Comparison of ENCODE assay signal across 10 cellular contexts in the genomic region with DNA sequence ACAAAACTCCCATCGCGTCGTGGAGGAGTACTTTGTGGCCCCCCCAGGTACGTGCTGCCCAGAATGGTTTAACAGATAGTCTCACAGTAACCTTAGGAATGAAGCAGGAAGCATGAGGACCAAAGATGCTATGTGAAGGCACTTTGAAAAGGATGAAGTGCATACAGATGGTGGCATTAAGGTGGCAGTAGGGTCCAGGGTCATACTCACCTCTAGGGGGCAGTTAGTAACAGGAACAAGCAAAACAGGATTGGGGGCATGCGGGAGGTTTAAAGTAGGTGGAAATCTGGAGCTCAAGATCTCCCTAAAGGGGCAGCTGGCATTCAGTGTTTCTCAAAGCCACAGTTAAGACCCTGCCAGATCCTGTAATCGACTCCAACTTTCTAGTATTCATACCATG. TPM values are rescaled to one million over a fixed set of nuclear protein-coding genes. Genes with fewer than 3 reads are reported as not detected.
DNase-seq lines count a peak whose midpoint lies in the region; ATAC-seq and TF ChIP-seq lines count a peak whose summit lies in the region.
"Had no signal": no experiment of that assay in that cellular context is flagged by ENCODE, and none has a peak within 500 bp of the region (broad histone marks: within the 10 kb centered on the region; RNA-seq: fewer than 3 reads in every experiment).

No MANE protein-coding gene starts in this region.

- H3K9me3 Mint-ChIP-seq in activated CD8-positive, alpha-beta memory T cell treated with anti-CD3 and anti-CD28 coated beads, Interleukin-2, amount 10 ng/mL, durations not matched to agents 7 days and 5 days (ENCODE audit: low read depth) = no peaks in the 10 kb centered on the region

- peaks cover 4% of the 10 kb centered on the region for H3K4me1 Mint-ChIP-seq in activated CD8-positive, alpha-beta memory T cell treated with anti-CD3 and anti-CD28 coated beads, Interleukin-2, amount 10 ng/mL, durations not matched to agents 7 days and 5 days

- in situ Hi-C loops in Panc1 (cut with HindIII; ENCODE audit: low pct_unique_long_range_greater_than_20kb, low sequenced_read_pairs) = no loop called here
- in situ Hi-C loops in GM13976 (cut with MboI; ENCODE audit: low sequenced_read_pairs, unreplicated experiment) = no loop called here

- TF ChIP-seq CTCF in A673 (conservative IDR thresholded peaks at IDR 0.05; ENCODE audit: low read depth, low read length) (peak; percentile 43; the same call in 1 of the 2 replicates), GM06990 (IDR thresholded peaks at IDR 0.05; ENCODE audit: insufficient read depth, low read length, poor library complexity, severe bottlenecking) (peak; percentile 53), Panc1 (IDR thresholded peaks at IDR 0.05) (peak; percentile 71), fibroblast of villous mesenchyme (IDR thresholded peaks at IDR 0.05; ENCODE audit: insufficient read depth, low read depth, low read length) (peak; percentile 38), GM13976 (IDR thresholded peaks at IDR 0.05; ENCODE audit: borderline replicate concordance, control extremely low read depth, extremely low read depth, insufficient read depth, missing control alignments) (no peak)

- no peak for DNase-seq in A673 (ENCODE audit: low spot score)
- no peak for DNase-seq in GM06990 (ENCODE audit: extremely low read depth, insufficient read length)
- no peak for DNase-seq in Panc1 (ENCODE audit: low read depth, low spot score)
- no peak for DNase-seq in fibroblast of villous mesenchyme (ENCODE audit: low read depth)
- DNase-seq in activated CD8-positive, alpha-beta memory T cell treated with anti-CD3 and anti-CD28 coated beads, Interleukin-2, amount 10 ng/mL, durations not matched to agents 7 days and 5 days = no peak
- no peak for DNase-seq in GM13976 (ENCODE audit: low spot score)
- DNase-seq in NCI-H345 (lab: John Stamatoyannopoulos, UW) = no peak
- DNase-seq: SHP77 had no signal

- POLR2A ChIA-PET in A673 (lab: Charles Lee; ENCODE audit: low non-redundant PET) = no interaction called here
- POLR2A ChIA-PET in Panc1 (lab: Charles Lee) = interaction anchor here (0.6 kb wide), 1 partner anchor 52 kb away, joined by 7 read pairs; no protein-coding TSS in a partner anchor

- H3K27me3 ChIP-seq in A673 (replicated peaks; ENCODE audit: insufficient read depth, low read depth, low read length, poor library complexity) = no peaks in the 10 kb centered on the region
- no peaks in the 10 kb centered on the region for H3K27me3 ChIP-seq in GM06990 (replicated peaks; ENCODE audit: control insufficient read depth, insufficient read depth, low read length)
- H3K27me3 ChIP-seq in Panc1 (ENCODE audit: control insufficient read depth, insufficient read depth, low read length) = no peaks in the 10 kb centered on the region
- H3K27me3 ChIP-seq: neutrophil had no signal

- CTCF ChIA-PET in A673 (lab: Charles Lee) = interaction anchor here (0.6 kb wide), 1 partner anchor 59 kb away, joined by 9 read pairs; no protein-coding TSS in a partner anchor
- CTCF ChIA-PET in Panc1 (lab: Charles Lee) = interaction anchor here (0.6 kb wide), 1 partner anchor 26 kb away, joined by 4 read pairs; no protein-coding TSS in a partner anchor
- CTCF ChIA-PET in activated CD8-positive, alpha-beta memory T cell treated with anti-CD3 and anti-CD28 coated beads, Interleukin-2, amount 10 ng/mL, durations not matched to agents 7 days and 5 days (lab: Charles Lee) = interaction anchor here (0.7 to 6.5 kb wide), 4 partner anchors 9 to 217 kb away, joined by 4 to 37 read pairs (median 15); partner anchors contain the start of gene SRSF9

- no peak overlapping the region for H3K4me3 Mint-ChIP-seq in activated CD8-positive, alpha-beta memory T cell treated with anti-CD3 and anti-CD28 coated beads, Interleukin-2, amount 10 ng/mL, durations not matched to agents 7 days and 5 days

- BruUV-seq in A673 (replicated peaks; lab: Mats Ljungman, UMichigan) (no TSS peak), Panc1 (replicated peaks; lab: Mats Ljungman, UMichigan) (no TSS peak)

- H3K4me3 ChIP-seq in A673 (ENCODE audit: low read depth, low read length, poor library complexity, severe bottlenecking) (no peak overlapping the region), GM06990 (replicated peaks; ENCODE audit: low read depth, low read length) (no peak overlapping the region), Panc1 (ENCODE audit: low read depth in 2 of 2, low read length in 2 of 2) (no peak overlapping the region), fibroblast of villous mesenchyme (ENCODE audit: low read depth, low read length) (no peak overlapping the region)

- H3K27ac ChIP-seq in A673 (ENCODE audit: low read depth, low read length, poor library complexity, severe bottlenecking) = no peak overlapping the region
- no peak overlapping the region for H3K27ac ChIP-seq in Panc1 (ENCODE audit: low read length)

- peak; percentile 47 for ATAC-seq in Panc1
- no peak for ATAC-seq in activated CD8-positive, alpha-beta memory T cell treated with anti-CD3 and anti-CD28 coated beads, Interleukin-2, amount 10 ng/mL, durations not matched to agents 7 days and 5 days
- ATAC-seq in HG03095 (IDR thresholded peaks at IDR 0.05; ENCODE audit: unreplicated experiment) = no peak

- no peaks in the 10 kb centered on the region for H3K27me3 Mint-ChIP-seq in activated CD8-positive, alpha-beta memory T cell treated with anti-CD3 and anti-CD28 coated beads, Interleukin-2, amount 10 ng/mL, durations not matched to agents 7 days and 5 days

- H3K4me1 ChIP-seq in A673 (ENCODE audit: insufficient read depth, low read length, poor library complexity, severe bottlenecking) (no peaks in the 10 kb centered on the region), Panc1 (ENCODE audit: control insufficient read depth, insufficient read depth, low read length) (no peaks in the 10 kb centered on the region)

- peaks cover 46% of the 10 kb centered on the region for H3K36me3 Mint-ChIP-seq in activated CD8-positive, alpha-beta memory T cell treated with anti-CD3 and anti-CD28 coated beads, Interleukin-2, amount 10 ng/mL, durations not matched to agents 7 days and 5 days

- intact Hi-C loops in A673 (cut with micrococcal nuclease; ENCODE audit: unreplicated experiment) = no loop called here
- intact Hi-C loops in Panc1 (cut with micrococcal nuclease; ENCODE audit: unreplicated experiment) = no loop called here

- no peak overlapping the region for H3K27ac Mint-ChIP-seq in activated CD8-positive, alpha-beta memory T cell treated with anti-CD3 and anti-CD28 coated beads, Interleukin-2, amount 10 ng/mL, durations not matched to agents 7 days and 5 days

- H3K9me3 ChIP-seq in A673 (ENCODE audit: low read depth, low read length, poor library complexity, severe bottlenecking) (no peaks in the 10 kb centered on the region), Panc1 (ENCODE audit: control insufficient read depth, insufficient read depth, low read depth, low read length) (no peaks in the 10 kb centered on the region)
- H3K9me3 ChIP-seq: neutrophil had no signal

- H3K36me3 ChIP-seq in A673 (ENCODE audit: insufficient read depth, low read length, poor library complexity, severe bottlenecking) = peaks cover 87% of the 10 kb centered on the region
- peaks cover 20% of the 10 kb centered on the region for H3K36me3 ChIP-seq in GM06990 (ENCODE audit: control insufficient read depth, insufficient read depth, low read length)
- peaks cover 21% of the 10 kb centered on the region for H3K36me3 ChIP-seq in Panc1 (ENCODE audit: control insufficient read depth, insufficient read depth, low read length)

RNA-seq across cellular contexts. Expression of gene GATC, which starts 10.9 kb away (rescaled TPM):
- total RNA-seq in A673 (2021) = 40.2 and 42.4 TPM in 2 replicates
- 34.7 TPM for total RNA-seq in Panc1 (2021; ENCODE audit: unreplicated experiment)
- polyA plus RNA-seq in Panc1 (2012; ENCODE audit: insufficient read length) = 10.4 TPM
- 13.5 and 20.7 TPM in 2 replicates for total RNA-seq in fibroblast of villous mesenchyme
- 10 to 100 TPM; 25.3 to 32.7 TPM for total RNA-seq in activated CD8-positive, alpha-beta memory T cell treated with anti-CD3 and anti-CD28 coated beads, Interleukin-2, amount 10 ng/mL, durations not matched to agents 7 days and 5 days

RNA-seq across cellular contexts. Expression of gene TRIAP1, which starts 10.9 kb away (rescaled TPM):
- 29.4 and 36.4 TPM in 2 replicates for total RNA-seq in A673 (2021)
- total RNA-seq in Panc1 (2021; ENCODE audit: unreplicated experiment) = 23.9 TPM
- polyA plus RNA-seq in Panc1 (2012; ENCODE audit: insufficient read length) = 20.6 TPM
- 18.7 and 30.7 TPM in 2 replicates for total RNA-seq in fibroblast of villous mesenchyme
- 10 to 100 TPM; 26.8 to 38.0 TPM for total RNA-seq in activated CD8-positive, alpha-beta memory T cell treated with anti-CD3 and anti-CD28 coated beads, Interleukin-2, amount 10 ng/mL, durations not matched to agents 7 days and 5 days

RNA-seq across cellular contexts. Expression of gene SRSF9, which starts 12.4 kb away (rescaled TPM):
- 308 and 328 TPM in 2 replicates for total RNA-seq in A673 (2021)
- total RNA-seq in Panc1 (2021; ENCODE audit: unreplicated experiment) = 269 TPM
- polyA plus RNA-seq in Panc1 (2012; ENCODE audit: insufficient read length) = 491 TPM
- 148 and 192 TPM in 2 replicates for total RNA-seq in fibroblast of villous mesenchyme
- total RNA-seq in activated CD8-positive, alpha-beta memory T cell treated with anti-CD3 and anti-CD28 coated beads, Interleukin-2, amount 10 ng/mL, durations not matched to agents 7 days and 5 days = 100 to 1,000 TPM; 195 to 240 TPM

RNA-seq across cellular contexts. Expression of gene COX6A1, which starts 19.2 kb away (rescaled TPM):
- total RNA-seq in A673 (2021) (435 and 460 TPM in 2 replicates), Panc1 (2021; ENCODE audit: unreplicated experiment) (557 TPM), fibroblast of villous mesenchyme (215 and 306 TPM in 2 replicates)
- 681 TPM for polyA plus RNA-seq in Panc1 (2012; ENCODE audit: insufficient read length)
- 100 to 1,000 TPM; 329 to 408 TPM for total RNA-seq in activated CD8-positive, alpha-beta memory T cell treated with anti-CD3 and anti-CD28 coated beads, Interleukin-2, amount 10 ng/mL, durations not matched to agents 7 days and 5 days

RNA-seq across cellular contexts. Expression of gene DYNLL1, which starts 38.8 kb away (rescaled TPM):
- total RNA-seq in A673 (2021) (546 and 617 TPM in 2 replicates), Panc1 (2021; ENCODE audit: unreplicated experiment) (482 TPM), fibroblast of villous mesenchyme (206 and 280 TPM in 2 replicates)
- 526 TPM for polyA plus RNA-seq in Panc1 (2012; ENCODE audit: insufficient read length)
- total RNA-seq in activated CD8-positive, alpha-beta memory T cell treated with anti-CD3 and anti-CD28 coated beads, Interleukin-2, amount 10 ng/mL, durations not matched to agents 7 days and 5 days = 100 to 1,000 TPM; 190 to 264 TPM
